In genomic region chr1:178330153-178330552, GRCh38 we compare ENCODE assay signal across 16 cellular contexts.
DNase-seq lines count a peak whose midpoint lies in the region; ATAC-seq and TF ChIP-seq lines count a peak whose summit lies in the region.
"Had no signal": no experiment of that assay in that cellular context is flagged by ENCODE, and none has a peak within 500 bp of the region (broad histone marks: within the 10 kb centered on the region; RNA-seq: fewer than 3 reads in every experiment).

No MANE protein-coding gene starts in this region.

- no peaks in the 10 kb centered on the region for H3K27me3 Mint-ChIP-seq in activated CD4-positive, alpha-beta T cell treated with anti-CD3 and anti-CD28 coated beads, Interleukin-2, amount 10 ng/mL, durations not matched to agents 7 days and 5 days

- H3K27ac Mint-ChIP-seq in activated CD4-positive, alpha-beta T cell treated with anti-CD3 and anti-CD28 coated beads, Interleukin-2, amount 10 ng/mL, durations not matched to agents 7 days and 5 days = no peak overlapping the region
- H3K27ac Mint-ChIP-seq: CD8-positive, alpha-beta memory T cell had no signal

- 91% methylated on average over 1 of the region's 1 CpG for WGBS in smooth muscle cell (ENCODE audit: low lambda C conversion rate)

- no peaks in the 10 kb centered on the region for H3K36me3 ChIP-seq in smooth muscle cell (ENCODE audit: low read depth)
- H3K36me3 ChIP-seq: BLaER1, SJCRH30 had no signal

- no peaks in the 10 kb centered on the region for H3K36me3 Mint-ChIP-seq in activated CD4-positive, alpha-beta T cell treated with anti-CD3 and anti-CD28 coated beads, Interleukin-2, amount 10 ng/mL, durations not matched to agents 7 days and 5 days (ENCODE audit: low read depth)
- H3K36me3 Mint-ChIP-seq: CD8-positive, alpha-beta memory T cell had no signal

- H3K4me3 ChIP-seq in smooth muscle cell = no peak overlapping the region
- H3K4me3 ChIP-seq: BLaER1, SJCRH30 had no signal

- no peak for TF ChIP-seq CTCF in foreskin keratinocyte (conservative IDR thresholded peaks at IDR 0.05)
- no peak for TF ChIP-seq CTCF in smooth muscle cell (IDR thresholded peaks at IDR 0.05; ENCODE audit: borderline replicate concordance, insufficient read depth, poor library complexity, severe bottlenecking)

- DNase-seq in NCI-H226 (peak; percentile 54), foreskin keratinocyte (peak; percentile 58 to 80), smooth muscle cell (lab: John Stamatoyannopoulos, UW; ENCODE audit: unreplicated experiment) (no peak), NCI-H2171 (lab: John Stamatoyannopoulos, UW) (no peak), NCI-H2081 treated with DMSO at 0.1 percent for 48 hours (lab: John Stamatoyannopoulos, UW) (no peak)
- DNase-seq in activated CD4-positive, alpha-beta T cell treated with anti-CD3 and anti-CD28 coated beads, Interleukin-2, amount 10 ng/mL, durations not matched to agents 7 days and 5 days = no peak
- DNase-seq in activated CD8-positive, alpha-beta memory T cell treated with anti-CD3 and anti-CD28 coated beads, Interleukin-2, amount 50 U/mL, for 4 hours = no peak
- DNase-seq: CD8-positive, alpha-beta memory T cell; GF-D8; IMR-90; NCI-H1436 treated with DMSO at 0.1 percent for 48 hours; NCI-H446; NCI-H774; SJCRH30 had no signal

- no peak overlapping the region for H3K4me3 Mint-ChIP-seq in activated CD4-positive, alpha-beta T cell treated with anti-CD3 and anti-CD28 coated beads, Interleukin-2, amount 10 ng/mL, durations not matched to agents 7 days and 5 days
- H3K4me3 Mint-ChIP-seq: CD8-positive, alpha-beta memory T cell had no signal

- H3K27me3 ChIP-seq in foreskin keratinocyte (no peaks in the 10 kb centered on the region), smooth muscle cell (ENCODE audit: low read depth) (no peaks in the 10 kb centered on the region)
- H3K27me3 ChIP-seq: BLaER1, SJCRH30 had no signal

- no peaks in the 10 kb centered on the region for H3F3A ChIP-seq in smooth muscle cell (ENCODE audit: low read depth)

- H2AFZ ChIP-seq in smooth muscle cell (ENCODE audit: low read depth) = no peak overlapping the region

- no peak overlapping the region for H3K27ac ChIP-seq in foreskin keratinocyte
- H3K27ac ChIP-seq in smooth muscle cell (ENCODE audit: low read depth) = peak overlapping the region; percentile 69
- H3K27ac ChIP-seq: BLaER1, SJCRH30 had no signal

- peaks cover 12% of the 10 kb centered on the region for H4K20me1 ChIP-seq in smooth muscle cell (ENCODE audit: low read depth)
- H4K20me1 ChIP-seq: BLaER1 had no signal

- peaks cover 37% of the 10 kb centered on the region for H3K79me2 ChIP-seq in smooth muscle cell (ENCODE audit: low read depth)

- POLR2A ChIA-PET in activated CD4-positive, alpha-beta T cell treated with anti-CD3 and anti-CD28 coated beads, Interleukin-2, amount 10 ng/mL, durations not matched to agents 7 days and 5 days (lab: Charles Lee) = no interaction called here

- CTCF ChIA-PET in activated CD4-positive, alpha-beta T cell treated with anti-CD3 and anti-CD28 coated beads, Interleukin-2, amount 10 ng/mL, durations not matched to agents 7 days and 5 days (lab: Charles Lee) = no interaction called here

- ATAC-seq in SK-N-SH treated with all-trans-retinoic acid at 6 μM for 48 hours = peak; percentile 81
- peak; percentile 72 for ATAC-seq in foreskin keratinocyte

- H3K4me1 Mint-ChIP-seq in activated CD4-positive, alpha-beta T cell treated with anti-CD3 and anti-CD28 coated beads, Interleukin-2, amount 10 ng/mL, durations not matched to agents 7 days and 5 days = no peaks in the 10 kb centered on the region
- H3K4me1 Mint-ChIP-seq: CD8-positive, alpha-beta memory T cell had no signal

- peaks cover 26% of the 10 kb centered on the region for H3K4me1 ChIP-seq in foreskin keratinocyte
- H3K4me1 ChIP-seq in smooth muscle cell (ENCODE audit: low read depth) = no peaks in the 10 kb centered on the region
- H3K4me1 ChIP-seq: BLaER1, SJCRH30 had no signal

- no peak overlapping the region for H3K9ac ChIP-seq in smooth muscle cell (ENCODE audit: low read depth)
- H3K9ac ChIP-seq: BLaER1 had no signal

- no peak overlapping the region for H3K4me2 ChIP-seq in smooth muscle cell
- H3K4me2 ChIP-seq: BLaER1 had no signal

- no peaks in the 10 kb centered on the region for H3K9me3 Mint-ChIP-seq in activated CD4-positive, alpha-beta T cell treated with anti-CD3 and anti-CD28 coated beads, Interleukin-2, amount 10 ng/mL, durations not matched to agents 7 days and 5 days

- H3K9me3 ChIP-seq in smooth muscle cell (replicated peaks; ENCODE audit: low read depth) = no peaks in the 10 kb centered on the region
- H3K9me3 ChIP-seq: BLaER1, SJCRH30 had no signal

TF ChIP-seq in SK-N-SH treated with all-trans-retinoic acid at 6 μM for 48 hours, 23 proteins besides CTCF, POLR2A, EP300 and RAD21:
- TF ChIP-seq ISL1 (CRISPR knock-in tag; IDR thresholded peaks at IDR 0.05) (peak; percentile 77), TCF4 (CRISPR knock-in tag; IDR thresholded peaks at IDR 0.05; ENCODE audit: borderline replicate concordance) (no peak), TOX (CRISPR knock-in tag; IDR thresholded peaks at IDR 0.05; ENCODE audit: borderline replicate concordance) (0 out of 2 replicates have a peak, but pooled peaks have one; percentile 36)

Comparison
In these comparisons a context has a peak if more than half of its experiments do, and no peak if none do; other contexts are left out.
1. DNase-seq: peak in NCI-H226 (single experiment) and foreskin keratinocyte (2 of 2); none in smooth muscle cell (single experiment), activated CD4-positive, alpha-beta T cell treated with anti-CD3 and anti-CD28 coated beads, Interleukin-2, amount 10 ng/mL, durations not matched to agents 7 days and 5 days (single experiment), NCI-H2171 (single experiment), activated CD8-positive, alpha-beta memory T cell treated with anti-CD3 and anti-CD28 coated beads, Interleukin-2, amount 50 U/mL, for 4 hours (single experiment) and NCI-H2081 treated with DMSO at 0.1 percent for 48 hours (single experiment).